31 cellular contexts compared by ENCODE assay signal in the genomic region with DNA sequence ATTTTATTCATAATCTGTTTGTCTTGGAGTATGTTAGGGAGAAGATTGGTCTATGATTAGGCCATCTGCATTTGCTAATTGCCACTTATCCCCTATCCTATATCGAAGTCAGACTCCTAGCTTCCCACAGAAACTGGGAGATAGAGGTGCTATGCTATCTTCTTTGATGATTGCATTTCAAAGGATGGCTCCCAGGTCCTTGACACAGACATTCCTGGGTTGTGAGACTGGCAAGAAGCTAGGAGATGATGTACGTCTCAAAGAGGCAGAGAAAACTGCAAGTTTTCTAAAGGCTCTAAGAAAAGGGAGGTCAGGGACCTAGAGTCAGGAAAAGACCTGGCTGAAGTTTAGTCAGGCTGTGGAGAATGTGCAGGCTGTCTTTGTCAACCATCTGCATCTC.
"Had no signal": no experiment of that assay in that cellular context is flagged by ENCODE, and none has a peak within 500 bp of the region (broad histone marks: within the 10 kb centered on the region; RNA-seq: fewer than 3 reads in every experiment).

No MANE protein-coding gene starts in this region.

- H3K27me3 Mint-ChIP-seq: naive B cell; stimulated activated naive B cell treated with anti-CD40 and anti-IgM and Interleukin-4, amounts not matched to agents 10 μg/mL and 1 μg/mL and 100 μg/mL, for 72 hours had no signal

- H3K4me1 Mint-ChIP-seq: immature natural killer cell; mesothelial cell of epicardium; naive B cell; natural killer cell; stimulated activated naive B cell treated with anti-CD40 and anti-IgM and Interleukin-4, amounts not matched to agents 10 μg/mL and 1 μg/mL and 100 μg/mL, for 72 hours had no signal

- H3K36me3 Mint-ChIP-seq: immature natural killer cell; mesothelial cell of epicardium; naive B cell; natural killer cell; stimulated activated naive B cell treated with anti-CD40 and anti-IgM and Interleukin-4, amounts not matched to agents 10 μg/mL and 1 μg/mL and 100 μg/mL, for 72 hours had no signal

- ATAC-seq: left colon; left lung; lower lobe of right lung; natural killer cell; pancreas; right cardiac atrium; sciatic nerve; stimulated activated naive B cell treated with anti-CD40 and anti-IgM and Interleukin-4, amounts not matched to agents 10 μg/mL and 1 μg/mL and 100 μg/mL, for 72 hours; stimulated activated naive CD8-positive, alpha-beta T cell treated with anti-CD3 and anti-CD28 coated beads, Interleukin-15, Interleukin-2, amounts not matched to agents 100 U/mL and 50 U/mL, for 24 hours had no signal

- H3K9me3 Mint-ChIP-seq: mesothelial cell of epicardium; naive B cell; stimulated activated naive B cell treated with anti-CD40 and anti-IgM and Interleukin-4, amounts not matched to agents 10 μg/mL and 1 μg/mL and 100 μg/mL, for 72 hours had no signal

- H3K9me3 ChIP-seq: left lung, lower lobe of right lung, pancreas, prostate gland, stomach, testis, thyroid gland, transverse colon, upper lobe of left lung, vagina had no signal

- FAIRE-seq: keratinocyte, pancreas had no signal

- H3K27me3 ChIP-seq: left lung, pancreas, stomach, testis, thyroid gland, transverse colon, upper lobe of left lung, vagina had no signal

- H3K27ac Mint-ChIP-seq: immature natural killer cell; mesothelial cell of epicardium; naive B cell; natural killer cell; stimulated activated naive B cell treated with anti-CD40 and anti-IgM and Interleukin-4, amounts not matched to agents 10 μg/mL and 1 μg/mL and 100 μg/mL, for 72 hours had no signal

- H3K27ac ChIP-seq: left lung, lower lobe of right lung, pancreas, prostate gland, skin epidermis, stomach, testis, thyroid gland, transverse colon, upper lobe of left lung, vagina had no signal

- DNase-seq: hypothalamus; immature natural killer cell; left colon; left lung; lower lobe of right lung; mammary epithelial cell; mesenchymal stem cell; naive B cell; natural killer cell; nucleus accumbens; pancreas; posterior cingulate gyrus; retina; right cardiac atrium; stimulated activated CD4-positive, alpha-beta T cell treated with anti-CD3 and anti-CD28 coated beads, Interleukin-12 subunit alpha, Interleukin-12 subunit beta, amount 100 ng/mL, for 4 hours; stimulated activated CD4-positive, alpha-beta T cell treated with anti-CD3 and anti-CD28 coated beads, Interleukin-15, amount 100 ng/mL, for 24 hours; stimulated activated CD4-positive, alpha-beta T cell treated with anti-CD3 and anti-CD28 coated beads, Interleukin-2, amount 100 ng/mL, for 24 hours; stimulated activated CD4-positive, alpha-beta T cell treated with anti-CD3 and anti-CD28 coated beads, Interleukin-4, amount 100 ng/mL, for 1 hour; stimulated activated naive B cell treated with anti-CD40 and anti-IgM and Interleukin-4, amounts not matched to agents 10 μg/mL and 1 μg/mL and 100 μg/mL, for 72 hours; stimulated activated naive CD8-positive, alpha-beta T cell treated with anti-CD3 and anti-CD28 coated beads, Interleukin-15, Interleukin-2, amounts not matched to agents 100 U/mL and 50 U/mL, for 24 hours; stomach; testis; thyroid gland; transverse colon; upper lobe of left lung had no signal

- H3K4me1 ChIP-seq: left lung, lower lobe of right lung, pancreas, prostate gland, stomach, testis, thyroid gland, transverse colon, upper lobe of left lung, vagina had no signal

- H3K36me3 ChIP-seq: left lung, lower lobe of right lung, pancreas, prostate gland, stomach, thyroid gland, transverse colon, upper lobe of left lung, vagina had no signal

- H3K4me3 Mint-ChIP-seq: immature natural killer cell; mesothelial cell of epicardium; naive B cell; natural killer cell; stimulated activated naive B cell treated with anti-CD40 and anti-IgM and Interleukin-4, amounts not matched to agents 10 μg/mL and 1 μg/mL and 100 μg/mL, for 72 hours had no signal

- H3K4me3 ChIP-seq: left lung, lower lobe of right lung, pancreas, prostate gland, skin epidermis, stomach, testis, thyroid gland, transverse colon, upper lobe of left lung, vagina had no signal
